ENCODE assay signal across 28 cellular contexts in the genomic region with DNA sequence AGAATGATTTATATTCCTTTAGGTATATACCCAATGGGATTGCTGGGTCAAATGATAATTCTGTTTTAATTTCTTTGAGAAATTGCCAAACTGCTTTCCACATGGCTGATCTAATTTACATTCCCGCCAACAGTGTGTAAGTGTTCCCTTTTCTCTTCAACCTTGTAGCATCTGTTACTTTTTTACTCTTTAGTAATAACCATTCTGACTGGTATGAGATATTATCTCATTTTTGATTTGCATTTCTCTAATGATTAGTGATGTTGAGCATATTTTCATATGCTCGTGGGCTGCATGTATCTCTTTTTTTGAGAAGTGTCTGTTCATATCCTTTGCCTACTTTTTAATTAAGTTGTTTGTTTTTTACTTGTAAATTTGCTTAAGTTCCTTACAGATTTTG.
"Had no signal": no experiment of that assay in that cellular context is flagged by ENCODE, and none has a peak within 500 bp of the region (broad histone marks: within the 10 kb centered on the region; RNA-seq: fewer than 3 reads in every experiment).

No MANE protein-coding gene starts in this region.

- H3K4me1 ChIP-seq: ascending aorta, breast epithelium, colonic mucosa, esophagus squamous epithelium had no signal

- H3K4me1 Mint-ChIP-seq: activated CD4-positive, alpha-beta T cell treated with anti-CD3 and anti-CD28 coated beads for 36 hours; activated CD4-positive, alpha-beta T cell treated with anti-CD3 and anti-CD28 coated beads, Interleukin-2, amount 10 ng/mL, durations not matched to agents 24 days and 14 days; activated CD8-positive, alpha-beta memory T cell treated with anti-CD3 and anti-CD28 coated beads, Interleukin-2, amount 10 ng/mL, durations not matched to agents 7 days and 5 days; activated naive CD4-positive, alpha-beta T cell treated with anti-CD3 and anti-CD28 coated beads, Interleukin-2, amount 10 ng/mL, durations not matched to agents 7 days and 5 days; activated naive CD8-positive, alpha-beta T cell treated with anti-CD3 and anti-CD28 coated beads, Interleukin-2, amount 10 ng/mL, durations not matched to agents 7 days and 5 days; brain had no signal

- H3K36me3 Mint-ChIP-seq: activated CD4-positive, alpha-beta memory T cell treated with anti-CD3 and anti-CD28 coated beads for 36 hours; activated CD8-positive, alpha-beta memory T cell treated with anti-CD3 and anti-CD28 coated beads, Interleukin-2, amount 10 ng/mL, durations not matched to agents 7 days and 5 days; activated naive CD4-positive, alpha-beta T cell treated with anti-CD3 and anti-CD28 coated beads, Interleukin-2, amount 10 ng/mL, durations not matched to agents 7 days and 5 days; activated naive CD4-positive, alpha-beta T cell treated with anti-CD3 and anti-CD28 coated beads, Interleukin-2, amount 50 U/mL, for 72 hours; activated naive CD8-positive, alpha-beta T cell treated with anti-CD3 and anti-CD28 coated beads, Interleukin-2, amount 10 ng/mL, durations not matched to agents 7 days and 5 days; brain had no signal

- H3K27ac Mint-ChIP-seq: activated CD4-positive, alpha-beta memory T cell treated with anti-CD3 and anti-CD28 coated beads for 36 hours; activated CD4-positive, alpha-beta T cell treated with anti-CD3 and anti-CD28 coated beads for 36 hours; activated CD4-positive, alpha-beta T cell treated with anti-CD3 and anti-CD28 coated beads, Interleukin-2, amount 10 ng/mL, durations not matched to agents 24 days and 14 days; activated CD8-positive, alpha-beta memory T cell treated with anti-CD3 and anti-CD28 coated beads, Interleukin-2, amount 10 ng/mL, durations not matched to agents 7 days and 5 days; activated CD8-positive, alpha-beta T cell treated with anti-CD3 and anti-CD28 coated beads, Interleukin-2, amount 10 ng/mL, durations not matched to agents 7 days and 5 days; activated naive CD4-positive, alpha-beta T cell treated with anti-CD3 and anti-CD28 coated beads, Interleukin-2, amount 10 ng/mL, durations not matched to agents 7 days and 5 days; activated naive CD4-positive, alpha-beta T cell treated with anti-CD3 and anti-CD28 coated beads, Interleukin-2, amount 50 U/mL, for 72 hours; activated naive CD8-positive, alpha-beta T cell treated with anti-CD3 and anti-CD28 coated beads, Interleukin-2, amount 10 ng/mL, durations not matched to agents 7 days and 5 days; activated T-helper 1 cell treated with anti-CD3 and anti-CD28 coated beads, Interleukin-12 subunit alpha, Interleukin-12 subunit beta, Interleukin-2, Interleukin-4 antibody, amounts not matched to agents 30 ng/mL and 10 ng/mL and 1 ng/mL, durations not matched to agents 14 hours and 24 hours and 36 hours; brain had no signal

- H3K9me3 Mint-ChIP-seq: activated CD4-positive, alpha-beta memory T cell treated with anti-CD3 and anti-CD28 coated beads for 36 hours; activated CD4-positive, alpha-beta T cell treated with anti-CD3 and anti-CD28 coated beads, Interleukin-2, amount 10 ng/mL, durations not matched to agents 24 days and 14 days; activated naive CD4-positive, alpha-beta T cell treated with anti-CD3 and anti-CD28 coated beads, Interleukin-2, amount 10 ng/mL, durations not matched to agents 7 days and 5 days; activated T-helper 1 cell treated with anti-CD3 and anti-CD28 coated beads, Interleukin-12 subunit alpha, Interleukin-12 subunit beta, Interleukin-2, Interleukin-4 antibody, amounts not matched to agents 30 ng/mL and 10 ng/mL and 1 ng/mL, durations not matched to agents 14 hours and 24 hours and 36 hours had no signal

- DNase-seq: activated CD4-positive, alpha-beta memory T cell treated with anti-CD3 and anti-CD28 coated beads for 36 hours; activated CD4-positive, alpha-beta T cell treated with anti-CD3 and anti-CD28 coated beads for 36 hours; activated CD4-positive, alpha-beta T cell treated with anti-CD3 and anti-CD28 coated beads, Interleukin-2, amount 10 ng/mL, durations not matched to agents 24 days and 14 days; activated CD4-positive, CD25-positive, alpha-beta regulatory T cell; activated CD4-positive, CD25-positive, alpha-beta regulatory T cell treated with anti-CD3 and anti-CD28 coated beads, Interleukin-2, amount 50 U/mL, for 72 hours; activated CD8-positive, alpha-beta memory T cell treated with anti-CD3 and anti-CD28 coated beads, Interleukin-2, amount 10 ng/mL, durations not matched to agents 7 days and 5 days; activated CD8-positive, alpha-beta memory T cell treated with anti-CD3 and anti-CD28 coated beads, Interleukin-2, amount 50 U/mL, for 4 hours; activated CD8-positive, alpha-beta T cell treated with anti-CD3 and anti-CD28 coated beads, Interleukin-2, amount 10 ng/mL, durations not matched to agents 7 days and 5 days; activated gamma-delta T cell; activated naive CD4-positive, alpha-beta T cell; activated naive CD4-positive, alpha-beta T cell treated with anti-CD3 and anti-CD28 coated beads, Interleukin-2, amount 10 ng/mL, durations not matched to agents 7 days and 5 days; activated naive CD8-positive, alpha-beta T cell treated with anti-CD3 and anti-CD28 coated beads, Interleukin-2, amount 10 ng/mL, durations not matched to agents 7 days and 5 days; activated T-cell treated with anti-CD3 and anti-CD28 coated beads, Interleukin-2, amount 50 U/mL, for 1 hour; activated T-cell treated with anti-CD3 and anti-CD28 coated beads, Interleukin-2, amount 50 U/mL, for 48 hours; central memory CD4-positive, alpha-beta T cell; cerebellar nuclear complex; colonic mucosa; effector CD8-positive, alpha-beta T cell; esophagus squamous epithelium; head of caudate nucleus; T-helper 2 cell had no signal

- H3K27ac ChIP-seq: ascending aorta, breast epithelium, cardiac muscle cell, colonic mucosa, epithelial cell of prostate, esophagus squamous epithelium had no signal

- ATAC-seq: activated CD4-positive, alpha-beta T cell treated with anti-CD3 and anti-CD28 coated beads for 36 hours; activated CD8-positive, alpha-beta memory T cell treated with anti-CD3 and anti-CD28 coated beads, Interleukin-2, amount 10 ng/mL, durations not matched to agents 7 days and 5 days; activated CD8-positive, alpha-beta T cell treated with anti-CD3 and anti-CD28 coated beads, Interleukin-2, amount 10 ng/mL, durations not matched to agents 7 days and 5 days; activated naive CD4-positive, alpha-beta T cell treated with anti-CD3 and anti-CD28 coated beads, Interleukin-2, amount 50 U/mL, for 72 hours had no signal

- H3K27me3 Mint-ChIP-seq: activated CD4-positive, alpha-beta memory T cell treated with anti-CD3 and anti-CD28 coated beads for 36 hours; activated CD4-positive, alpha-beta T cell treated with anti-CD3 and anti-CD28 coated beads for 36 hours; activated CD4-positive, alpha-beta T cell treated with anti-CD3 and anti-CD28 coated beads, Interleukin-2, amount 10 ng/mL, durations not matched to agents 24 days and 14 days; activated CD8-positive, alpha-beta memory T cell treated with anti-CD3 and anti-CD28 coated beads, Interleukin-2, amount 10 ng/mL, durations not matched to agents 7 days and 5 days; activated naive CD4-positive, alpha-beta T cell treated with anti-CD3 and anti-CD28 coated beads, Interleukin-2, amount 10 ng/mL, durations not matched to agents 7 days and 5 days; activated naive CD8-positive, alpha-beta T cell treated with anti-CD3 and anti-CD28 coated beads, Interleukin-2, amount 10 ng/mL, durations not matched to agents 7 days and 5 days; brain had no signal

- H3K27me3 ChIP-seq: ascending aorta, breast epithelium, cardiac muscle cell, colonic mucosa, esophagus squamous epithelium had no signal

- H3K4me3 Mint-ChIP-seq: activated CD4-positive, alpha-beta memory T cell treated with anti-CD3 and anti-CD28 coated beads for 36 hours; activated CD4-positive, alpha-beta T cell treated with anti-CD3 and anti-CD28 coated beads for 36 hours; activated CD4-positive, alpha-beta T cell treated with anti-CD3 and anti-CD28 coated beads, Interleukin-2, amount 10 ng/mL, durations not matched to agents 24 days and 14 days; activated CD8-positive, alpha-beta memory T cell treated with anti-CD3 and anti-CD28 coated beads, Interleukin-2, amount 10 ng/mL, durations not matched to agents 7 days and 5 days; activated CD8-positive, alpha-beta T cell treated with anti-CD3 and anti-CD28 coated beads, Interleukin-2, amount 10 ng/mL, durations not matched to agents 7 days and 5 days; activated naive CD4-positive, alpha-beta T cell treated with anti-CD3 and anti-CD28 coated beads, Interleukin-2, amount 10 ng/mL, durations not matched to agents 7 days and 5 days; activated naive CD8-positive, alpha-beta T cell treated with anti-CD3 and anti-CD28 coated beads, Interleukin-2, amount 10 ng/mL, durations not matched to agents 7 days and 5 days; activated T-helper 1 cell treated with anti-CD3 and anti-CD28 coated beads, Interleukin-12 subunit alpha, Interleukin-12 subunit beta, Interleukin-2, Interleukin-4 antibody, amounts not matched to agents 30 ng/mL and 10 ng/mL and 1 ng/mL, durations not matched to agents 14 hours and 24 hours and 36 hours; brain had no signal
